18 cellular contexts compared by ENCODE assay signal in genomic region chr10:131771634-131772358, GRCh38.
DNase-seq lines count a peak whose midpoint lies in the region; ATAC-seq, FAIRE-seq and TF ChIP-seq lines count a peak whose summit lies in the region.
"Had no signal": no experiment of that assay in that cellular context is flagged by ENCODE, and none has a peak within 500 bp of the region (broad histone marks: within the 10 kb centered on the region; RNA-seq: fewer than 3 reads in every experiment).

No MANE protein-coding gene starts in this region.

- H4K91ac ChIP-seq in neuronal stem cell (ENCODE audit: low read depth, low read length, poor library complexity) = peak overlapping the region; percentile 14

- H3K9ac ChIP-seq in kidney (ENCODE audit: low read length in 2 of 2) (no peak overlapping the region), neuronal stem cell (ENCODE audit: low read depth, low read length, poor library complexity) (peak overlapping the region; percentile 63), stomach smooth muscle (ENCODE audit: low read length in 2 of 2) (no peak overlapping the region)

- no peak overlapping the region for H3K4me3 Mint-ChIP-seq in stimulated activated naive CD8-positive, alpha-beta T cell treated with anti-CD3 and anti-CD28 coated beads, Interleukin-15, amount 100 ng/mL, for 72 hours
- no peak overlapping the region for H3K4me3 Mint-ChIP-seq in HFFc6

- no peak overlapping the region for H3K4me2 ChIP-seq in neuronal stem cell (ENCODE audit: insufficient read depth, low read length, poor library complexity, severe bottlenecking)

- intact Hi-C loops in kidney (cut with DNase I) = no loop called here

- H3K79me1 ChIP-seq in neuronal stem cell (ENCODE audit: low read depth, low read length) = no peaks in the 10 kb centered on the region

- H3K27ac ChIP-seq in kidney (ENCODE audit: low read depth in 2 of 2, low read length in 2 of 2) (no peak overlapping the region), neuronal stem cell (replicated peaks; ENCODE audit: low read length) (no peak overlapping the region), stomach smooth muscle (ENCODE audit: low read length) (peak overlapping the region; percentile 62)

- H3K36me3 Mint-ChIP-seq in HFFc6 (ENCODE audit: low read depth) = peaks cover 4% of the 10 kb centered on the region; the same call in 1 of the 2 replicates

- H2AK5ac ChIP-seq in neuronal stem cell (ENCODE audit: low read depth, low read length) = peak overlapping the region; percentile 20

- no peak overlapping the region for H2BK120ac ChIP-seq in neuronal stem cell (ENCODE audit: low read depth, low read length)

- H3K4me3 ChIP-seq in kidney (ENCODE audit: low read length in 2 of 2) = no peak overlapping the region
- peak overlapping the region in 1 of 2 donors; percentile 36 for H3K4me3 ChIP-seq in neuronal stem cell (ENCODE audit: low read length in 2 of 2)
- no peak overlapping the region for H3K4me3 ChIP-seq in stomach smooth muscle (ENCODE audit: low read length in 2 of 2)

- peak; percentile 22 for ATAC-seq in stimulated activated naive CD8-positive, alpha-beta T cell treated with anti-CD3 and anti-CD28 coated beads, Interleukin-15, amount 100 ng/mL, for 72 hours
- no peak for ATAC-seq in stimulated activated naive CD8-positive, alpha-beta T cell treated with anti-CD3 and anti-CD28 coated beads, Interleukin-15, Interleukin-2, amounts not matched to agents 100 U/mL and 50 U/mL, for 24 hours
- no peak for ATAC-seq in GM21447 (IDR thresholded peaks at IDR 0.05; ENCODE audit: unreplicated experiment)

- no peak for DNase-seq in stimulated activated naive CD8-positive, alpha-beta T cell treated with anti-CD3 and anti-CD28 coated beads, Interleukin-15, amount 100 ng/mL, for 72 hours
- DNase-seq in stimulated activated naive CD8-positive, alpha-beta T cell treated with anti-CD3 and anti-CD28 coated beads, Interleukin-15, Interleukin-2, amounts not matched to agents 100 U/mL and 50 U/mL, for 24 hours = no peak
- DNase-seq in kidney (peak; percentile 59), neuronal stem cell (ENCODE audit: low spot score) (no peak), HFFc6 (no peak), RKO (ENCODE audit: low spot score) (no peak)
- DNase-seq: DMS79, Kasumi-1, NCI-H1417, NCI-H1694 treated with DMSO at 0.1 percent for 48 hours, NCI-H2081 treated with DMSO at 0.1 percent for 48 hours, NCI-H446, NCI-H526 treated with DMSO at 0.1 percent for 48 hours, SHP77 had no signal

- no peaks in the 10 kb centered on the region for H3K4me1 Mint-ChIP-seq in stimulated activated naive CD8-positive, alpha-beta T cell treated with anti-CD3 and anti-CD28 coated beads, Interleukin-15, amount 100 ng/mL, for 72 hours
- H3K4me1 Mint-ChIP-seq in HFFc6 (ENCODE audit: low read depth) = no peaks in the 10 kb centered on the region

- peak overlapping the region in 1 of 2 donors; percentile 74 for H3K27ac Mint-ChIP-seq in stimulated activated naive CD8-positive, alpha-beta T cell treated with anti-CD3 and anti-CD28 coated beads, Interleukin-15, amount 100 ng/mL, for 72 hours
- H3K27ac Mint-ChIP-seq in HFFc6 = no peak overlapping the region

- no peak for TF ChIP-seq CTCF in kidney (IDR thresholded peaks at IDR 0.05; ENCODE audit: borderline replicate concordance, extremely low read depth, insufficient read depth)
- TF ChIP-seq CTCF in HFFc6 (IDR thresholded peaks at IDR 0.05) = no peak

- no peak overlapping the region for H2BK5ac ChIP-seq in neuronal stem cell (ENCODE audit: low read length)

- peaks cover 0 to 8% (median 0%) of the 10 kb centered on the region in 3 experiments for H3K27me3 ChIP-seq in neuronal stem cell (ENCODE audit: control insufficient read depth in 3 of 3, insufficient read depth in 3 of 3, low read depth in 1 of 3, low read length in 3 of 3)
- peaks cover 0 to 2% of the 10 kb centered on the region in 2 donors for H3K27me3 ChIP-seq in stomach smooth muscle (ENCODE audit: control insufficient read depth in 1 of 2, insufficient read depth in 2 of 2, low read length in 2 of 2)

- no peak overlapping the region for H2AFZ ChIP-seq in neuronal stem cell (ENCODE audit: low read length)

- H4K8ac ChIP-seq in neuronal stem cell (ENCODE audit: low read depth, low read length) = no peak overlapping the region

- H3K4me1 ChIP-seq in kidney (ENCODE audit: control insufficient read depth in 1 of 2, insufficient read depth in 1 of 2, low read depth in 1 of 2, low read length in 2 of 2) (no peaks in the 10 kb centered on the region), neuronal stem cell (ENCODE audit: control insufficient read depth in 2 of 2, insufficient read depth in 1 of 2, low read depth in 1 of 2, low read length in 2 of 2) (peaks cover 0 to 2% of the 10 kb centered on the region in 2 donors), stomach smooth muscle (ENCODE audit: control insufficient read depth, insufficient read depth, low read length) (peaks cover 22% of the 10 kb centered on the region)

- H3K36me3 ChIP-seq in kidney (ENCODE audit: control insufficient read depth in 1 of 2, insufficient read depth in 2 of 2, low read length in 2 of 2) = no peaks in the 10 kb centered on the region
- H3K36me3 ChIP-seq in neuronal stem cell (replicated peaks in 1 of 2; ENCODE audit: control insufficient read depth in 2 of 2, insufficient read depth in 2 of 2, low read length in 2 of 2) = no peaks in the 10 kb centered on the region
- H3K36me3 ChIP-seq in stomach smooth muscle (ENCODE audit: control insufficient read depth in 2 of 2, insufficient read depth in 2 of 2, low read length in 2 of 2) = no peaks in the 10 kb centered on the region

- peak overlapping the region; percentile 68 for H3K23ac ChIP-seq in neuronal stem cell (ENCODE audit: low read depth, low read length, poor library complexity)

- H3K18ac ChIP-seq in neuronal stem cell (ENCODE audit: low read length) = peak overlapping the region; percentile 4

- peak overlapping the region; percentile 77 for H2BK15ac ChIP-seq in neuronal stem cell (ENCODE audit: low read length)

- peaks cover 10 to 20% of the 10 kb centered on the region in 2 donors for H3K9me3 Mint-ChIP-seq in stimulated activated naive CD8-positive, alpha-beta T cell treated with anti-CD3 and anti-CD28 coated beads, Interleukin-15, amount 100 ng/mL, for 72 hours
- H3K9me3 Mint-ChIP-seq in HFFc6 = peaks cover 65% of the 10 kb centered on the region

- H3K4ac ChIP-seq in neuronal stem cell (ENCODE audit: low read length) = peak overlapping the region; percentile 59

- H3K9me3 ChIP-seq in kidney (ENCODE audit: control insufficient read depth in 1 of 2, low read length in 2 of 2) = peaks cover 0 to 9% of the 10 kb centered on the region in 2 donors
- H3K9me3 ChIP-seq in neuronal stem cell (replicated peaks in 1 of 2; ENCODE audit: control insufficient read depth in 2 of 2, insufficient read depth in 1 of 2, low read depth in 1 of 2, low read length in 2 of 2) = peaks cover 6 to 7% of the 10 kb centered on the region in 2 donors
- peaks cover 0 to 8% of the 10 kb centered on the region in 2 donors for H3K9me3 ChIP-seq in stomach smooth muscle (ENCODE audit: control insufficient read depth in 2 of 2, low read length in 2 of 2)

- H2BK12ac ChIP-seq in neuronal stem cell (ENCODE audit: low read length) = peak overlapping the region; percentile 95

- no peaks in the 10 kb centered on the region for H3K27me3 Mint-ChIP-seq in stimulated activated naive CD8-positive, alpha-beta T cell treated with anti-CD3 and anti-CD28 coated beads, Interleukin-15, amount 100 ng/mL, for 72 hours
- H3K27me3 Mint-ChIP-seq in HFFc6 (ENCODE audit: insufficient read depth) = no peaks in the 10 kb centered on the region

- FAIRE-seq in kidney (lab: Jason Lieb, UNC) = no peak
- FAIRE-seq: A204.1, GM19239 had no signal

- no CpG with 5 or more reads among the region's 16 CpGs for WGBS in neuronal stem cell (ENCODE audit: extremely low coverage in 2 of 2, insufficient read length in 2 of 2, insufficient replicate concordance in 1 of 2), 2 donors

- H3K14ac ChIP-seq in neuronal stem cell (ENCODE audit: low read length) = peak overlapping the region; percentile 78
